ENCODE assay signal across 25 cellular contexts in the genomic region with DNA sequence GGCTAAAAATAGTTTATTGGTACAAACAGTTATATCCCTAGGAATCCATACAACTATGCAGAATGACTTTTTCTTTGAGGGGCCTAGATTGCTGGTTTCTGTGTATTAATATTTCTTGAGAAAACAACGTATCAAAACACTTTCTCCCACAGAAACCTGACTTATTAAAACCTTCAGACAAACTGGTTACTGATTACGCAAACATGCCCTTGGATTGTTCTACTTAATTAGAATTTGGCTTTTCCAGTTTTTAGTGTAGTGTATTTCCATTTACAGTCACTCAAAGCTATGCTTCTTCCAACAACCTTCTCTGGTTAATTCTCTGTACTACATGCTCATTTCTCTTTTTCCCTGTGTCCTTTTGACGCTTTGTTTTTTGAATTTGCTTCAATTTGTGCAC. TPM values are rescaled to one million over a fixed set of nuclear protein-coding genes. Genes with fewer than 3 reads are reported as not detected.
DNase-seq lines count a peak whose midpoint lies in the region; ATAC-seq, FAIRE-seq and TF ChIP-seq lines count a peak whose summit lies in the region.
"Had no signal": no experiment of that assay in that cellular context is flagged by ENCODE, and none has a peak within 500 bp of the region (broad histone marks: within the 10 kb centered on the region; RNA-seq: fewer than 3 reads in every experiment).

No MANE protein-coding gene starts in this region.

- peak; percentile 33 for FAIRE-seq in H54 (lab: Jason Lieb, UNC)
- FAIRE-seq in pancreas (lab: Jason Lieb, UNC) = no peak
- FAIRE-seq: D721Med, GM12878, RCC 7860 had no signal

- H3K9me3 ChIP-seq in HUES6 (ENCODE audit: control insufficient read depth, insufficient read depth, low read depth, low read length) = no peaks in the 10 kb centered on the region
- H3K9me3 ChIP-seq in pancreas = no peaks in the 10 kb centered on the region
- no peaks in the 10 kb centered on the region for H3K9me3 ChIP-seq in uterus
- H3K9me3 ChIP-seq: MG63 had no signal

- no peak overlapping the region for H3K9ac ChIP-seq in HUES6 (ENCODE audit: low read length)

- H3K4me1 ChIP-seq in HUES6 (ENCODE audit: control insufficient read depth, insufficient read depth, low read length) (peaks cover 9% of the 10 kb centered on the region), pancreas (peaks cover 11 to 42% (median 35%) of the 10 kb centered on the region in 3 donors), uterus (peaks cover 0 to 9% of the 10 kb centered on the region in 2 donors)

- H3K27ac ChIP-seq in HUES6 (ENCODE audit: low read depth, low read length) = peak overlapping the region; percentile 27; the same call in 1 of the 2 replicates
- H3K27ac ChIP-seq in epithelial cell of prostate = peak overlapping the region; percentile 45
- peak overlapping the region in 2 of 4 donors; percentile 3 to 29 for H3K27ac ChIP-seq in pancreas
- H3K27ac ChIP-seq in uterus = no peak overlapping the region

- intact Hi-C loops in pancreas (cut with DNase I) = no loop called here
- intact Hi-C loops in uterus (cut with DNase I; ENCODE audit: low total_unique reads) = no loop called here

- DNase-seq in H54 (ENCODE audit: insufficient read length, low spot score) = no peak
- DNase-seq in epithelial cell of prostate (ENCODE audit: low read depth, low spot score) = no peak
- no peak for DNase-seq in pancreas
- DNase-seq in CD1c-positive myeloid dendritic cell (ENCODE audit: extremely low spot score) = no peak
- no peak for DNase-seq in activated CD4-positive, alpha-beta T cell treated with anti-CD3 and anti-CD28 coated beads for 1 hour
- no peak for DNase-seq in uterus
- DNase-seq: activated CD4-positive, alpha-beta T cell treated with anti-CD3 and anti-CD28 coated beads, Interleukin-2, amount 10 ng/mL, durations not matched to agents 24 days and 14 days; activated naive CD4-positive, alpha-beta T cell treated with anti-CD3 and anti-CD28 coated beads, Interleukin-2, amount 10 ng/mL, durations not matched to agents 7 days and 5 days; activated T-cell treated with anti-CD3 and anti-CD28 coated beads, Interleukin-2, amount 50 U/mL, for 48 hours; CD4-positive, CD25-positive, alpha-beta regulatory T cell; head of caudate nucleus; left colon; mesenchymal stem cell; MG63; NCI-H146; NCI-H524; right cardiac atrium; trophoblast cell had no signal

- 52 to 57% methylated on average over 3 of the region's 3 CpGs for WGBS in pancreas, 2 donors

- no peak overlapping the region for H3K4me3 ChIP-seq in HUES6 (ENCODE audit: low read depth, low read length)
- no peak overlapping the region for H3K4me3 ChIP-seq in pancreas
- no peak overlapping the region for H3K4me3 ChIP-seq in uterus
- H3K4me3 ChIP-seq: GM12878, MG63 had no signal

- no peak for TF ChIP-seq CTCF in pancreas (IDR thresholded peaks at IDR 0.05)
- no peak for TF ChIP-seq CTCF in uterus (IDR thresholded peaks at IDR 0.05)

- H3K27me3 ChIP-seq in HUES6 (ENCODE audit: control insufficient read depth, insufficient read depth, low read length) (no peaks in the 10 kb centered on the region), pancreas (no peaks in the 10 kb centered on the region), uterus (no peaks in the 10 kb centered on the region)
- H3K27me3 ChIP-seq: MG63 had no signal

- no peak for TF ChIP-seq POLR2A in H54 (IDR thresholded peaks at IDR 0.05; ENCODE audit: low read depth, low read length)
- no peak for TF ChIP-seq POLR2A in uterus (IDR thresholded peaks at IDR 0.05)

- ATAC-seq in pancreas (peak in 3 of 4 donors; percentile 27 to 48 (median 30)), GM19455 (IDR thresholded peaks at IDR 0.05; ENCODE audit: unreplicated experiment) (no peak)
- ATAC-seq: GM12878, left colon, right cardiac atrium had no signal

- peaks cover 55% of the 10 kb centered on the region for H3K36me3 ChIP-seq in HUES6 (ENCODE audit: control insufficient read depth, insufficient read depth, low read length)
- H3K36me3 ChIP-seq in pancreas = peaks cover 0 to 11% (median 7%) of the 10 kb centered on the region in 3 donors
- H3K36me3 ChIP-seq in uterus = no peaks in the 10 kb centered on the region

RNA-seq across cellular contexts. Expression of a gene that starts 20.0 kb away (rescaled TPM):
- 100 to 1,000 TPM in 2 of 6 donors, 10 to 100 TPM in 4; 85.7 to 117 (median 99.5) TPM for total RNA-seq in pancreas
- 10 to 100 TPM; 33.5 to 80.3 TPM for polyA plus RNA-seq in pancreas
- 100 to 1,000 TPM; 119 to 253 (median 226) TPM for total RNA-seq in uterus

RNA-seq across cellular contexts. Expression of a gene that starts 48.1 kb away (rescaled TPM):
- total RNA-seq in pancreas (not detected), uterus (under 1 TPM in 2 of 4 donors, not detected in 2; 0.07 to 0.24 TPM)
- polyA plus RNA-seq in pancreas = not detected
- total RNA-seq: activated CD4-positive, alpha-beta T cell treated with anti-CD3 and anti-CD28 coated beads, Interleukin-2, amount 10 ng/mL, durations not matched to agents 24 days and 14 days; CD4-positive, CD25-positive, alpha-beta regulatory T cell; left colon; SK-MEL-5; T-helper 1 cell treated with Interleukin-12 subunit alpha and Interleukin-12 subunit beta and Interleukin-4 antibody, amounts not matched to agents 30 ng/mL and 1 ng/mL, for 36 hours had no signal
- polyA plus RNA-seq: CD4-positive, CD25-positive, alpha-beta regulatory T cell; right cardiac atrium had no signal

Comparison
In these comparisons a context has a peak if more than half of its experiments do, and no peak if none do; other contexts are left out.
1. H3K27ac ChIP-seq: peak in HUES6 (single experiment) and epithelial cell of prostate (single experiment); none in uterus (0 of 2).